In the genomic region with DNA sequence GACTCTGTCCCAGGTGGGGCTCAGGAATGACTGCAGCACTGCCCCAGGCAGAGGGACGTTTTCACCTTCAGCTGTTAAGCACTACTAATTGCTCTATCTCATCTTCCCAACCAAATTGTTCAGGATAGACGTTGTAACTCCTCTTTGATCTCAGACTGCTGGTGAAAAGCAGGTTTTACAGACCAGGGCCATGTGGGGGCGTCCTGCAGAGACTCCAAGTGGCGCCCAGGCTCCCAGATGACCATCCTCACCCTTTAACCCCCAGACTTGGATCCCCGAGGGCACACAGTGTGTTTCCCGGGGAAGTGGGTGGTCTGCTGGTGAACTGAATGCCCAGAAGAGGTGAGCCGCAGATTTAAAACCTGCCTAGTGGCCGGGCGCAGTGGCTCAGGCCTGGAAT, we compare ENCODE assay signal across 14 cellular contexts. TPM values are rescaled to one million over a fixed set of nuclear protein-coding genes. Genes with fewer than 3 reads are reported as not detected.
A peak's percentile ranks its signal among the peaks of the same experiment; 100 is the strongest.
DNase-seq lines count a peak whose midpoint lies in the region; ATAC-seq, FAIRE-seq and TF ChIP-seq lines count a peak whose summit lies in the region.
"Had no signal": no experiment of that assay in that cellular context is flagged by ENCODE, and none has a peak within 500 bp of the region (broad histone marks: within the 10 kb centered on the region; RNA-seq: fewer than 3 reads in every experiment).

No MANE protein-coding gene starts in this region.

- no peaks in the 10 kb centered on the region for H3K36me3 ChIP-seq in kidney epithelial cell (ENCODE audit: control insufficient read depth, insufficient read depth, low read length)
- no peaks in the 10 kb centered on the region for H3K36me3 ChIP-seq in esophagus squamous epithelium
- H3K36me3 ChIP-seq: uterus had no signal

- no peaks in the 10 kb centered on the region for H3K4me1 ChIP-seq in esophagus squamous epithelium
- H3K4me1 ChIP-seq: uterus had no signal

- no peak overlapping the region for H3K27ac Mint-ChIP-seq in CD14-positive monocyte
- H3K27ac Mint-ChIP-seq: activated CD4-positive, alpha-beta T cell treated with anti-CD3 and anti-CD28 coated beads for 36 hours; activated naive CD8-positive, alpha-beta T cell; effector memory CD8-positive, alpha-beta T cell had no signal

- peaks cover 0 to 3% (median 0%) of the 10 kb centered on the region in 7 donors for H3K9me3 Mint-ChIP-seq in CD14-positive monocyte
- H3K9me3 Mint-ChIP-seq: effector memory CD8-positive, alpha-beta T cell had no signal

- no peaks in the 10 kb centered on the region for H3K36me3 Mint-ChIP-seq in CD14-positive monocyte
- H3K36me3 Mint-ChIP-seq: activated naive CD8-positive, alpha-beta T cell had no signal

- no peak for DNase-seq in CD14-positive monocyte (ENCODE audit: low spot score)
- DNase-seq in HT-29 (ENCODE audit: low spot score) = peak; percentile 62
- DNase-seq in kidney epithelial cell (ENCODE audit: low read depth) = no peak
- DNase-seq in esophagus squamous epithelium (lab: John Stamatoyannopoulos, UW) = no peak
- no peak for DNase-seq in H54 (ENCODE audit: insufficient read length, low spot score)
- DNase-seq in stimulated activated CD4-positive, alpha-beta T cell treated with anti-CD3 and anti-CD28 coated beads, Interleukin-4, amount 100 ng/mL, for 1 hour = no peak
- DNase-seq: activated CD4-positive, alpha-beta T cell treated with anti-CD3 and anti-CD28 coated beads for 36 hours; effector memory CD8-positive, alpha-beta T cell; NCI-H774; uterus had no signal

- peaks cover 5% of the 10 kb centered on the region for H3K4me1 Mint-ChIP-seq in CD14-positive monocyte
- H3K4me1 Mint-ChIP-seq: activated CD4-positive, alpha-beta T cell treated with anti-CD3 and anti-CD28 coated beads for 36 hours had no signal

- H3K9me3 ChIP-seq in esophagus squamous epithelium = no peaks in the 10 kb centered on the region
- H3K9me3 ChIP-seq: uterus had no signal

- H3K27ac ChIP-seq in VCaP (no peak overlapping the region), esophagus squamous epithelium (no peak overlapping the region)
- H3K27ac ChIP-seq: uterus had no signal

- intact Hi-C loops in CD14-positive monocyte (cut with micrococcal nuclease) = no loop called here
- intact Hi-C loops in esophagus squamous epithelium (cut with DNase I) = no loop called here

- H3K27me3 ChIP-seq in kidney epithelial cell (ENCODE audit: control insufficient read depth, insufficient read depth, low read length) = no peaks in the 10 kb centered on the region
- no peaks in the 10 kb centered on the region for H3K27me3 ChIP-seq in esophagus squamous epithelium
- H3K27me3 ChIP-seq: uterus had no signal

- ATAC-seq in HG02642 (IDR thresholded peaks at IDR 0.05; ENCODE audit: poor library complexity, unreplicated experiment) = no peak
- ATAC-seq: activated CD4-positive, alpha-beta T cell treated with anti-CD3 and anti-CD28 coated beads for 36 hours; effector memory CD8-positive, alpha-beta T cell had no signal

- H3K27me3 Mint-ChIP-seq in CD14-positive monocyte (ENCODE audit: low read depth in 3 of 3) = peaks cover 16 to 36% (median 26%) of the 10 kb centered on the region in 3 donors
- H3K27me3 Mint-ChIP-seq: activated CD4-positive, alpha-beta T cell treated with anti-CD3 and anti-CD28 coated beads for 36 hours; activated naive CD8-positive, alpha-beta T cell had no signal

- TF ChIP-seq POLR2A in esophagus squamous epithelium (IDR thresholded peaks at IDR 0.05) (no peak), H54 (IDR thresholded peaks at IDR 0.05; ENCODE audit: low read depth, low read length) (no peak)

- H3K4me3 ChIP-seq in kidney epithelial cell (ENCODE audit: low read depth, low read length) (no peak overlapping the region), esophagus squamous epithelium (no peak overlapping the region)
- H3K4me3 ChIP-seq: uterus had no signal

- H3K4me3 Mint-ChIP-seq in CD14-positive monocyte = no peak overlapping the region
- H3K4me3 Mint-ChIP-seq: activated CD4-positive, alpha-beta T cell treated with anti-CD3 and anti-CD28 coated beads for 36 hours; activated naive CD8-positive, alpha-beta T cell; effector memory CD8-positive, alpha-beta T cell had no signal

- 51% methylated on average over 6 of the region's 9 CpGs; no CpG with 5 or more reads in 1 of the 2 donors for WGBS in esophagus squamous epithelium, 2 donors

- peak; percentile 26 for TF ChIP-seq CTCF in CD14-positive monocyte (IDR thresholded peaks at IDR 0.05)
- peak; percentile 22; the same call in 1 of the 2 replicates for TF ChIP-seq CTCF in VCaP (conservative IDR thresholded peaks at IDR 0.05)
- peak; percentile 18 for TF ChIP-seq CTCF in kidney epithelial cell (IDR thresholded peaks at IDR 0.05; ENCODE audit: insufficient read depth, low read length, poor library complexity, severe bottlenecking)
- no peak for TF ChIP-seq CTCF in esophagus squamous epithelium (IDR thresholded peaks at IDR 0.05)

- no peak for FAIRE-seq in H54 (lab: Jason Lieb, UNC)
- FAIRE-seq: G401.6 had no signal

RNA-seq across cellular contexts. Expression of a gene that starts 23.9 kb away (rescaled TPM):
- polyA plus RNA-seq in CD14-positive monocyte = 1 to 10 TPM; 7.7 to 9.5 TPM
- 105 and 106 TPM in 2 replicates for total RNA-seq in HT-29 (2014; rRNA removed; shearing (Covaris generic))
- total RNA-seq in kidney epithelial cell (50.2 and 51.5 TPM in 2 replicates), esophagus squamous epithelium (10 to 100 TPM; 20.9 to 26.5 (median 23.5) TPM)

RNA-seq across cellular contexts. Expression of a gene that starts 43.5 kb away (rescaled TPM):
- 10 to 100 TPM in 1 of 2 donors, 1 to 10 TPM in 1; 7.5 to 15.5 TPM for polyA plus RNA-seq in CD14-positive monocyte
- 46.7 and 48.6 TPM in 2 replicates for total RNA-seq in HT-29 (2014; rRNA removed; shearing (Covaris generic))
- total RNA-seq in kidney epithelial cell = 38.6 and 47.6 TPM in 2 replicates
- 10 to 100 TPM; 21.0 to 34.7 (median 29.8) TPM for total RNA-seq in esophagus squamous epithelium

Comparison
In these comparisons a context has a peak if more than half of its experiments do, and no peak if none do; other contexts are left out.
1. CTCF ChIP-seq: peak in CD14-positive monocyte (single experiment), VCaP (single experiment) and kidney epithelial cell (single experiment); none in esophagus squamous epithelium (0 of 6).